8 cellular contexts compared by ENCODE assay signal in genomic region chr6:108260126-108260808, GRCh38. TPM values are rescaled to one million over a fixed set of nuclear protein-coding genes. Genes with fewer than 3 reads are reported as not detected.
DNase-seq lines count a peak whose midpoint lies in the region; ATAC-seq, FAIRE-seq and TF ChIP-seq lines count a peak whose summit lies in the region.

No MANE protein-coding gene starts in this region.

- H3K4me1 ChIP-seq in neuronal stem cell (ENCODE audit: control insufficient read depth in 2 of 2, insufficient read depth in 1 of 2, low read depth in 1 of 2, low read length in 2 of 2), result peaks cover 0 to 3% of the 10 kb centered on the region in 2 donors

- H3K9ac ChIP-seq in neuronal stem cell (ENCODE audit: low read depth, low read length, poor library complexity), result peak overlapping the region; percentile 86

- no peak overlapping the region for H2BK12ac ChIP-seq in neuronal stem cell (ENCODE audit: low read length)

- peak overlapping the region; percentile 85 for H2BK15ac ChIP-seq in neuronal stem cell (ENCODE audit: low read length)

- no peaks in the 10 kb centered on the region for H3K9me3 ChIP-seq in neuronal stem cell (replicated peaks in 1 of 2; ENCODE audit: control insufficient read depth in 2 of 2, insufficient read depth in 1 of 2, low read depth in 1 of 2, low read length in 2 of 2)

- peak overlapping the region; percentile 43 for H4K8ac ChIP-seq in neuronal stem cell (ENCODE audit: low read depth, low read length)

- peak overlapping the region; percentile 94 for H3K14ac ChIP-seq in neuronal stem cell (ENCODE audit: low read length)

- H3K27ac Mint-ChIP-seq in activated naive CD4-positive, alpha-beta T cell treated with anti-CD3 and anti-CD28 coated beads, Interleukin-2, amount 50 U/mL, for 72 hours, result peak overlapping the region; percentile 79 to 94

- no peak overlapping the region for H4K91ac ChIP-seq in neuronal stem cell (ENCODE audit: low read depth, low read length, poor library complexity)

- TF ChIP-seq POLR2A in GM12892 (IDR thresholded peaks at IDR 0.05; ENCODE audit: low read depth, low read length), result no peak

- peak overlapping the region; percentile 61 to 96 for H3K4me3 ChIP-seq in neuronal stem cell (ENCODE audit: low read length in 2 of 2)

- no peaks in the 10 kb centered on the region for H3K9me3 Mint-ChIP-seq in activated naive CD4-positive, alpha-beta T cell treated with anti-CD3 and anti-CD28 coated beads, Interleukin-2, amount 50 U/mL, for 72 hours

- H3K18ac ChIP-seq in neuronal stem cell (ENCODE audit: low read length), result peak overlapping the region; percentile 98

- H3K4ac ChIP-seq in neuronal stem cell (ENCODE audit: low read length), result peak overlapping the region; percentile 37

- peak overlapping the region; percentile 91 for H2AFZ ChIP-seq in neuronal stem cell (ENCODE audit: low read length)

- H3K79me1 ChIP-seq in neuronal stem cell (ENCODE audit: low read depth, low read length), result no peaks in the 10 kb centered on the region

- peak; percentile 48 for FAIRE-seq in GM12892 (lab: Jason Lieb, UNC)

- peak overlapping the region; percentile 90 for H3K27ac ChIP-seq in neuronal stem cell (replicated peaks; ENCODE audit: low read length)

- DNase-seq in A172 (ENCODE audit: low spot score) (peak; percentile 22), GM12892 (ENCODE audit: insufficient read length) (peak; percentile 24), NOMO-1 (lab: John Stamatoyannopoulos, UW; ENCODE audit: unreplicated experiment in 2 of 2) (peak; percentile 23 to 26), glomerular visceral epithelial cell (ENCODE audit: extremely low spot score) (peak; percentile 47), neuronal stem cell (ENCODE audit: low spot score) (peak; percentile 39), DMS153 treated with DMSO at 0.1 percent for 48 hours (lab: John Stamatoyannopoulos, UW; ENCODE audit: unreplicated experiment) (no peak)
- peak in 1 of 2 donors; percentile 15 for DNase-seq in activated naive CD4-positive, alpha-beta T cell treated with anti-CD3 and anti-CD28 coated beads, Interleukin-2, amount 50 U/mL, for 72 hours (ENCODE audit: low spot score in 2 of 2)

- H2BK120ac ChIP-seq in neuronal stem cell (ENCODE audit: low read depth, low read length), result peak overlapping the region; percentile 31

- WGBS in neuronal stem cell (ENCODE audit: extremely low coverage in 2 of 2, insufficient read length in 2 of 2, insufficient replicate concordance in 1 of 2), 2 donors, result no CpG with 5 or more reads among the region's 29 CpGs

- H3K23ac ChIP-seq in neuronal stem cell (ENCODE audit: low read depth, low read length, poor library complexity), result peak overlapping the region; percentile 85

- peak; percentile 12 for ATAC-seq in HG03025 (IDR thresholded peaks at IDR 0.05; ENCODE audit: low FRiP score, unreplicated experiment)
- peak in 1 of 2 donors; percentile 1 for ATAC-seq in activated naive CD4-positive, alpha-beta T cell treated with anti-CD3 and anti-CD28 coated beads, Interleukin-2, amount 50 U/mL, for 72 hours

- peaks cover 0 to 22% of the 10 kb centered on the region in 2 donors for H3K36me3 ChIP-seq in neuronal stem cell (replicated peaks in 1 of 2; ENCODE audit: control insufficient read depth in 2 of 2, insufficient read depth in 2 of 2, low read length in 2 of 2)

- peak overlapping the region; percentile 80 for H3K4me2 ChIP-seq in neuronal stem cell (ENCODE audit: insufficient read depth, low read length, poor library complexity, severe bottlenecking)

- no peaks in the 10 kb centered on the region for H3K27me3 ChIP-seq in neuronal stem cell (ENCODE audit: control insufficient read depth in 3 of 3, insufficient read depth in 3 of 3, low read depth in 1 of 3, low read length in 3 of 3)

- peak overlapping the region; percentile 98 for H2BK5ac ChIP-seq in neuronal stem cell (ENCODE audit: low read length)

- H2AK5ac ChIP-seq in neuronal stem cell (ENCODE audit: low read depth, low read length), result peak overlapping the region; percentile 75

- peaks cover 0 to 5% of the 10 kb centered on the region in 2 donors for H3K36me3 Mint-ChIP-seq in activated naive CD4-positive, alpha-beta T cell treated with anti-CD3 and anti-CD28 coated beads, Interleukin-2, amount 50 U/mL, for 72 hours

RNA-seq across cellular contexts. Expression of gene SNX3, which starts 0.6 kb away (rescaled TPM):
- 251 and 274 TPM in 2 replicates for total RNA-seq in A172 (2014; rRNA removed; shearing (Covaris generic))
- polyA plus RNA-seq in GM12892 (2012; ENCODE audit: missing spikeins), result 112 TPM
- 10 to 100 TPM; 49.1 to 76.5 TPM for total RNA-seq in activated naive CD4-positive, alpha-beta T cell treated with anti-CD3 and anti-CD28 coated beads, Interleukin-2, amount 50 U/mL, for 72 hours
- polyA plus RNA-seq in neuronal stem cell (2013, experiment 1 of 2), result 100 TPM
- 102 TPM for polyA plus RNA-seq in neuronal stem cell (2013, experiment 2 of 2)

RNA-seq across cellular contexts. Expression of gene AFG1L, which starts 34.6 kb away (rescaled TPM):
- 4.5 and 6.6 TPM in 2 replicates for total RNA-seq in A172 (2014; rRNA removed; shearing (Covaris generic))
- polyA plus RNA-seq in GM12892 (2012; ENCODE audit: missing spikeins), result 2.6 TPM
- 1 to 10 TPM; 3.4 to 6.5 TPM for total RNA-seq in activated naive CD4-positive, alpha-beta T cell treated with anti-CD3 and anti-CD28 coated beads, Interleukin-2, amount 50 U/mL, for 72 hours
- polyA plus RNA-seq in neuronal stem cell (2013, experiment 1 of 2), result 2.3 TPM
- 2.2 TPM for polyA plus RNA-seq in neuronal stem cell (2013, experiment 2 of 2)
